12 cellular contexts compared by ENCODE assay signal in genomic region chr15:59251001-59251845, GRCh38. TPM values are rescaled to one million over a fixed set of nuclear protein-coding genes. Genes with fewer than 3 reads are reported as not detected.
DNase-seq lines count a peak whose midpoint lies in the region; ATAC-seq and TF ChIP-seq lines count a peak whose summit lies in the region.
"Had no signal": no experiment of that assay in that cellular context is flagged by ENCODE, and none has a peak within 500 bp of the region (broad histone marks: within the 10 kb centered on the region; RNA-seq: fewer than 3 reads in every experiment).

No MANE protein-coding gene starts in this region.

- H3K4me1 Mint-ChIP-seq in CD4-positive, CD25-positive, alpha-beta regulatory T cell: peaks cover 12 to 48% (median 30%) of the 10 kb centered on the region in 4 donors
- peaks cover 33% of the 10 kb centered on the region for H3K4me1 Mint-ChIP-seq in activated naive CD4-positive, alpha-beta T cell treated with anti-CD3 and anti-CD28 coated beads, Interleukin-2, amount 10 ng/mL, durations not matched to agents 7 days and 5 days

- no peaks in the 10 kb centered on the region for H3K27me3 ChIP-seq in CD4-positive, CD25-positive, alpha-beta regulatory T cell (ENCODE audit: control insufficient read depth, insufficient read depth, low read length)
- H3K27me3 ChIP-seq in OCI-LY1 (ENCODE audit: insufficient read depth, low read length): no peaks in the 10 kb centered on the region
- no peaks in the 10 kb centered on the region for H3K27me3 ChIP-seq in right atrium auricular region

- H3K9me3 ChIP-seq in CD4-positive, CD25-positive, alpha-beta regulatory T cell (ENCODE audit: control insufficient read depth in 2 of 2, low read length in 2 of 2): no peaks in the 10 kb centered on the region
- H3K9me3 ChIP-seq in OCI-LY1 (ENCODE audit: low read length): no peaks in the 10 kb centered on the region
- H3K9me3 ChIP-seq in right atrium auricular region: no peaks in the 10 kb centered on the region

- peak overlapping the region in 2 of 3 donors; percentile 3 to 84 for H3K27ac Mint-ChIP-seq in CD4-positive, CD25-positive, alpha-beta regulatory T cell
- no peak overlapping the region for H3K27ac Mint-ChIP-seq in activated naive CD4-positive, alpha-beta T cell treated with anti-CD3 and anti-CD28 coated beads, Interleukin-2, amount 10 ng/mL, durations not matched to agents 7 days and 5 days

- no peaks in the 10 kb centered on the region for H3K9me3 Mint-ChIP-seq in CD4-positive, CD25-positive, alpha-beta regulatory T cell
- H3K9me3 Mint-ChIP-seq in activated naive CD4-positive, alpha-beta T cell treated with anti-CD3 and anti-CD28 coated beads, Interleukin-2, amount 10 ng/mL, durations not matched to agents 7 days and 5 days: no peaks in the 10 kb centered on the region

- H2AFZ ChIP-seq in OCI-LY1 (ENCODE audit: low read length): no peak overlapping the region

- peak overlapping the region; percentile 15 for H3K27ac ChIP-seq in CD4-positive, CD25-positive, alpha-beta regulatory T cell (ENCODE audit: insufficient read depth, low read length, poor library complexity, severe bottlenecking)
- peak overlapping the region; percentile 88 for H3K27ac ChIP-seq in OCI-LY1 (ENCODE audit: low read depth, low read length, poor library complexity, severe bottlenecking)
- H3K27ac ChIP-seq in right atrium auricular region: no peak overlapping the region

- no peaks in the 10 kb centered on the region for H3K36me3 ChIP-seq in CD4-positive, CD25-positive, alpha-beta regulatory T cell (ENCODE audit: control insufficient read depth, insufficient read depth, low read length)
- H3K36me3 ChIP-seq in OCI-LY1 (ENCODE audit: insufficient read depth, low read length) (peaks cover 28% of the 10 kb centered on the region; the same call in 1 of the 2 replicates), right atrium auricular region (no peaks in the 10 kb centered on the region)

- H3K9ac ChIP-seq in OCI-LY1 (ENCODE audit: low read length): peak overlapping the region; percentile 28

- peaks cover 33% of the 10 kb centered on the region for H3K4me1 ChIP-seq in CD4-positive, CD25-positive, alpha-beta regulatory T cell (ENCODE audit: control insufficient read depth, insufficient read depth, low read length, poor library complexity, severe bottlenecking)
- peaks cover 70% of the 10 kb centered on the region for H3K4me1 ChIP-seq in OCI-LY1 (ENCODE audit: insufficient read depth, low read length, severe bottlenecking)
- H3K4me1 ChIP-seq in right atrium auricular region: peaks cover 0 to 4% of the 10 kb centered on the region in 2 donors

- no peaks in the 10 kb centered on the region for H4K20me1 ChIP-seq in OCI-LY1 (ENCODE audit: insufficient read depth, low read length)

- no peaks in the 10 kb centered on the region for H3K36me3 Mint-ChIP-seq in CD4-positive, CD25-positive, alpha-beta regulatory T cell
- H3K36me3 Mint-ChIP-seq in activated naive CD4-positive, alpha-beta T cell treated with anti-CD3 and anti-CD28 coated beads, Interleukin-2, amount 10 ng/mL, durations not matched to agents 7 days and 5 days: peaks cover 12% of the 10 kb centered on the region

- H3K9me2 ChIP-seq in OCI-LY1 (ENCODE audit: low read depth, low read length): no peaks in the 10 kb centered on the region

- ATAC-seq in CD4-positive, CD25-positive, alpha-beta regulatory T cell (ENCODE audit: low read depth in 2 of 2): no peak
- peak; percentile 38 for ATAC-seq in GM18907 (IDR thresholded peaks at IDR 0.05; ENCODE audit: unreplicated experiment)
- ATAC-seq in HG02852 (IDR thresholded peaks at IDR 0.05; ENCODE audit: unreplicated experiment): peak; percentile 65

- TF ChIP-seq CTCF in OCI-LY1 (IDR thresholded peaks at IDR 0.05; ENCODE audit: low read length): no peak
- TF ChIP-seq CTCF in right atrium auricular region (IDR thresholded peaks at IDR 0.05): no peak

- DNase-seq in CD4-positive, CD25-positive, alpha-beta regulatory T cell: peak in 1 of 3 donors; percentile 37
- no peak for DNase-seq in putamen (ENCODE audit: low spot score)
- DNase-seq in NCI-H1105 treated with DMSO at 0.1 percent for 48 hours (lab: John Stamatoyannopoulos, UW): no peak
- no peak for DNase-seq in right atrium auricular region (ENCODE audit: low spot score)
- no peak for DNase-seq in activated naive CD4-positive, alpha-beta T cell treated with anti-CD3 and anti-CD28 coated beads, Interleukin-2, amount 10 ng/mL, durations not matched to agents 7 days and 5 days
- DNase-seq: activated T-cell treated with anti-CD3 and anti-CD28 coated beads, Interleukin-2, amount 50 U/mL, for 48 hours; Kasumi-1; occipital lobe; SHP77 treated with DMSO at 0.1 percent for 48 hours had no signal

- H3K4me2 ChIP-seq in OCI-LY1 (ENCODE audit: low read length): peak overlapping the region; percentile 62

- H3F3A ChIP-seq in OCI-LY1 (ENCODE audit: insufficient read depth, low read length): peaks cover 15% of the 10 kb centered on the region; the same call in 1 of the 2 replicates

- H3K4me3 Mint-ChIP-seq in CD4-positive, CD25-positive, alpha-beta regulatory T cell: peak overlapping the region in 3 of 4 donors; percentile 3 to 27 (median 16)
- no peak overlapping the region for H3K4me3 Mint-ChIP-seq in activated naive CD4-positive, alpha-beta T cell treated with anti-CD3 and anti-CD28 coated beads, Interleukin-2, amount 10 ng/mL, durations not matched to agents 7 days and 5 days

- H3K79me2 ChIP-seq in OCI-LY1 (ENCODE audit: insufficient read depth, low read length): no peaks in the 10 kb centered on the region

- no peaks in the 10 kb centered on the region for H3K27me3 Mint-ChIP-seq in CD4-positive, CD25-positive, alpha-beta regulatory T cell
- H3K27me3 Mint-ChIP-seq in activated naive CD4-positive, alpha-beta T cell treated with anti-CD3 and anti-CD28 coated beads, Interleukin-2, amount 10 ng/mL, durations not matched to agents 7 days and 5 days: peaks cover 12% of the 10 kb centered on the region

- H3K4me3 ChIP-seq in CD4-positive, CD25-positive, alpha-beta regulatory T cell (ENCODE audit: low read depth, low read length): peak overlapping the region; percentile 15
- H3K4me3 ChIP-seq in OCI-LY1 (ENCODE audit: low read depth, low read length, poor library complexity, severe bottlenecking) (peak overlapping the region; percentile 40), right atrium auricular region (no peak overlapping the region)

- CTCF ChIA-PET in activated naive CD4-positive, alpha-beta T cell treated with anti-CD3 and anti-CD28 coated beads, Interleukin-2, amount 10 ng/mL, durations not matched to agents 7 days and 5 days (lab: Charles Lee): no interaction called here

RNA-seq across cellular contexts. Expression of gene LDHAL6B, which starts 44.6 kb away (rescaled TPM):
- total RNA-seq in CD4-positive, CD25-positive, alpha-beta regulatory T cell: not detected
- polyA plus RNA-seq in CD4-positive, CD25-positive, alpha-beta regulatory T cell: not detected
- total RNA-seq in right atrium auricular region: not detected
- total RNA-seq: occipital lobe had no signal

Comparison
In these comparisons a context has a peak if more than half of its experiments do, and no peak if none do; other contexts are left out.
1. ATAC-seq: peak in GM18907 (single experiment) and HG02852 (single experiment); none in CD4-positive, CD25-positive, alpha-beta regulatory T cell (0 of 2).
2. H3K27ac ChIP-seq: peak in CD4-positive, CD25-positive, alpha-beta regulatory T cell (single experiment) and OCI-LY1 (single experiment); none in right atrium auricular region (0 of 2).
3. H3K4me3 ChIP-seq: peak in CD4-positive, CD25-positive, alpha-beta regulatory T cell (single experiment) and OCI-LY1 (single experiment); none in right atrium auricular region (0 of 2).